ENCODE assay signal across 8 cellular contexts in the genomic region with DNA sequence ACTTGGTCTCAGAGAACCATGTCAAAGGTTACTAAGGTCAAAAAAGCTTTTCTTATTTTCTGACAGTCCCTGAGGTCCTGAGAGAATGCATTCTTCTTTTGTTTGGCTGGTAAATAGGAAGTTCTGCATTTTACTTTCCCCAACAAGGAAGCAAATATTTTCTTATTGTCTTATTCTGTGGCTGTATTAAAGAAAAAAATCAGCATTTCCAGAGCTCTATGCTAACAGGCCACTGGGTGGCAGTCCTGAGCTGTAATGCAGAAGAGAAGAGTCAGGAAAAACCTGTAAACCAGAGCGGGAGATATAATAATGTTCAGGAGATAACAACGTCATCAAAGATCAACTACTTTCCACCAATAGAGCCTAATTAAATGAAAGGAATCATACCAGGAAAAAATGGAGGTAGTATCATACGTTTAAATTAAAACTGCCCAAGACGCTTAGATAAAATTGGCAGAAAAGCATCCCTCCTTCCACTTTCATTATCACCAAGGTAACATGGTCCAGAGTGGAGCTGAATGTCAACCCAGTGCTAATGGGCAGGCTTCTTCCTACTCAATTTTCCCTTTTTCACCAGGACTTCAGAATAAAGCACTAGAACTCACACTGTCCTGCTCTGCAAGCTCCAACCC. TPM values are rescaled to one million over a fixed set of nuclear protein-coding genes. Genes with fewer than 3 reads are reported as not detected.
A peak's percentile ranks its signal among the peaks of the same experiment; 100 is the strongest.
DNase-seq lines count a peak whose midpoint lies in the region; ATAC-seq and TF ChIP-seq lines count a peak whose summit lies in the region.

No MANE protein-coding gene starts in this region.

- H3K27me3 Mint-ChIP-seq in CD8-positive, alpha-beta memory T cell, result peaks cover 9 to 12% of the 10 kb centered on the region in 2 donors
- H3K27me3 Mint-ChIP-seq in memory B cell, result peaks cover 11% of the 10 kb centered on the region

- intact Hi-C loops in dorsolateral prefrontal cortex (cut with DNase I), result loop anchor here in 1 of 2 donors (5.0 kb wide), 1 partner anchor 379 kb away; no protein-coding TSS in a partner anchor

- TF ChIP-seq CTCF in dorsolateral prefrontal cortex (IDR thresholded peaks at IDR 0.05 in 54 of 56, conservative IDR thresholded peaks at IDR 0.05 in 2 of 56; ENCODE audit: low read depth in 1 of 56, partially characterized antibody in 56 of 56), result peak; percentile 73 to 96 (median 86)

- POLR2A ChIA-PET in CD8-positive, alpha-beta memory T cell (lab: Charles Lee), result no interaction called here

- ATAC-seq in HG03342 (IDR thresholded peaks at IDR 0.05; ENCODE audit: unreplicated experiment) (peak; percentile 49), memory B cell (ENCODE audit: low read depth) (peak; percentile 46), GM21423 (IDR thresholded peaks at IDR 0.05; ENCODE audit: unreplicated experiment) (no peak)

- no peak overlapping the region for H3K27ac ChIP-seq in CD8-positive, alpha-beta memory T cell (ENCODE audit: low read depth, low read length)
- H3K27ac ChIP-seq in dorsolateral prefrontal cortex, result peak overlapping the region in 1 of 59 donors; percentile 15

- no peaks in the 10 kb centered on the region for H3K27me3 ChIP-seq in CD8-positive, alpha-beta memory T cell (ENCODE audit: insufficient read depth, low read length, poor library complexity, severe bottlenecking)
- no peaks in the 10 kb centered on the region for H3K27me3 ChIP-seq in dorsolateral prefrontal cortex

- CTCF ChIA-PET in CD8-positive, alpha-beta memory T cell (lab: Charles Lee), result interaction anchor here (0.6 to 2.3 kb wide), 17 partner anchors 9 to 491 kb away, joined by 3 to 15 read pairs (median 4); no protein-coding TSS in a partner anchor

- no peaks in the 10 kb centered on the region for H3K36me3 Mint-ChIP-seq in CD8-positive, alpha-beta memory T cell
- no peaks in the 10 kb centered on the region for H3K36me3 Mint-ChIP-seq in memory B cell

- H3K4me3 Mint-ChIP-seq in CD8-positive, alpha-beta memory T cell, result peak overlapping the region in 6 of 7 donors; percentile 23 to 78 (median 74)
- peak overlapping the region; percentile 57 for H3K4me3 Mint-ChIP-seq in memory B cell

- H3K4me3 ChIP-seq in CD8-positive, alpha-beta memory T cell (ENCODE audit: low read length), result no peak overlapping the region
- peak overlapping the region in 53 of 59 donors; percentile 8 to 62 (median 38) for H3K4me3 ChIP-seq in dorsolateral prefrontal cortex

- H3K4me1 Mint-ChIP-seq in CD8-positive, alpha-beta memory T cell, result peaks cover 9 to 12% (median 11%) of the 10 kb centered on the region in 3 donors
- peaks cover 12% of the 10 kb centered on the region for H3K4me1 Mint-ChIP-seq in memory B cell

- H3K36me3 ChIP-seq in CD8-positive, alpha-beta memory T cell (ENCODE audit: insufficient read depth, low read length), result no peaks in the 10 kb centered on the region

- H3K4me1 ChIP-seq in CD8-positive, alpha-beta memory T cell (ENCODE audit: insufficient read depth, low read length), result no peaks in the 10 kb centered on the region

- DNase-seq in CD8-positive, alpha-beta memory T cell, result peak; percentile 30 to 65 (median 37)
- peak; percentile 85 for DNase-seq in NCI-H748 (lab: John Stamatoyannopoulos, UW; ENCODE audit: unreplicated experiment)
- DNase-seq in activated CD4-positive, alpha-beta T cell treated with anti-CD3 and anti-CD28 coated beads, Interleukin-2, amount 50 U/mL, for 4 hours, result peak; percentile 58 to 63
- peak in 8 of 10 donors; percentile 28 to 69 (median 58) for DNase-seq in dorsolateral prefrontal cortex
- peak; percentile 42 to 43 for DNase-seq in memory B cell (ENCODE audit: low spot score in 2 of 2)
- peak; percentile 14 to 23 for DNase-seq in stimulated activated CD8-positive, alpha-beta memory T cell treated with anti-CD3 and anti-CD28 coated beads, Interleukin-15, amount 100 ng/mL, for 48 hours (ENCODE audit: low read depth in 2 of 2)

- no peak overlapping the region for H3K27ac Mint-ChIP-seq in CD8-positive, alpha-beta memory T cell
- peak overlapping the region; percentile 10 for H3K27ac Mint-ChIP-seq in memory B cell

- H3K9me3 Mint-ChIP-seq in CD8-positive, alpha-beta memory T cell, result no peaks in the 10 kb centered on the region
- no peaks in the 10 kb centered on the region for H3K9me3 Mint-ChIP-seq in memory B cell

- H3K9me3 ChIP-seq in CD8-positive, alpha-beta memory T cell (ENCODE audit: low read length), result no peaks in the 10 kb centered on the region

RNA-seq across cellular contexts. Expression of a gene that starts 55.6 kb away (rescaled TPM):
- 1 to 10 TPM; 1.8 to 2.9 TPM for total RNA-seq in CD8-positive, alpha-beta memory T cell
- not detected for polyA plus RNA-seq in CD8-positive, alpha-beta memory T cell
- 10 to 100 TPM; 19.0 to 86.8 (median 44.8) TPM for total RNA-seq in dorsolateral prefrontal cortex

Comparison
In these comparisons a context has a peak if more than half of its experiments do, and no peak if none do; other contexts are left out.
1. DNase-seq: peak in every context shown above with its lines; median percentile 85 in NCI-H748; 60 in activated CD4-positive, alpha-beta T cell treated with anti-CD3 and anti-CD28 coated beads, Interleukin-2, amount 50 U/mL, for 4 hours; 58 in dorsolateral prefrontal cortex; 42 in memory B cell; 37 in CD8-positive, alpha-beta memory T cell; 18 in stimulated activated CD8-positive, alpha-beta memory T cell treated with anti-CD3 and anti-CD28 coated beads, Interleukin-15, amount 100 ng/mL, for 48 hours.
2. RNA of a gene that starts 55.6 kb away (total RNA-seq): 19.0 to 86.8 TPM in dorsolateral prefrontal cortex; 1.8 to 2.9 TPM in CD8-positive, alpha-beta memory T cell; every median in the first group is over 4 times any median in the second.